ENCODE assay signal across 14 cellular contexts in the genomic region with DNA sequence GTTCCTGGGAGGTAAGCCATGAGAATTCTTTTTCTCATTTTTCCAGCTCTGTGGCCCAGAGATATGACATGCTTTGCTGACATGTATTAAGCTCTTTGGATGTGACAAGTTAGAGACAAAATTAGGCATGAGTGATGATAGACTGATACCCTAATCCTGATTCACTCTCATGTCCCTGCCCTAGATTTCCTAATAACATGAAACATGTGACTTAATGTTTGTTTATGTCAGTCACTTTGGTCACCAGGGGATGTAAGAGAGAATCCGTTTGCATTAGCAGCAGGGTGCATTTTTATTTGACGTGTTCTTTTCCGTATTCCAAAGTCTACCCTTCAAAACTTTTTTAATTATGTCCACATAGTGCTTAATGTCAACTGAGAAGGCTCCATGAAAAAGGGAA.
DNase-seq lines count a peak whose midpoint lies in the region; ATAC-seq and TF ChIP-seq lines count a peak whose summit lies in the region.
"Had no signal": no experiment of that assay in that cellular context is flagged by ENCODE, and none has a peak within 500 bp of the region (broad histone marks: within the 10 kb centered on the region; RNA-seq: fewer than 3 reads in every experiment).

No MANE protein-coding gene starts in this region.

- intact Hi-C loops in activated CD4-positive, alpha-beta T cell treated with anti-CD3 and anti-CD28 coated beads for 36 hours (cut with DNase I, micrococcal nuclease) = no loop called here

- ATAC-seq in T-cell (replicated peaks in 1 of 4) (no peak), HG02763 (IDR thresholded peaks at IDR 0.05; ENCODE audit: unreplicated experiment) (no peak)
- ATAC-seq in activated CD4-positive, alpha-beta T cell treated with anti-CD3 and anti-CD28 coated beads for 36 hours = no peak
- ATAC-seq: stimulated activated memory B cell treated with anti-CD40 and anti-IgM and Interleukin-4, amounts not matched to agents 10 μg/mL and 1 μg/mL and 100 μg/mL, for 72 hours had no signal

- no peaks in the 10 kb centered on the region for H3K27me3 Mint-ChIP-seq in mesothelial cell of epicardium (ENCODE audit: low read depth)
- H3K27me3 Mint-ChIP-seq in T-cell = peaks cover 0 to 3% of the 10 kb centered on the region in 2 donors
- H3K27me3 Mint-ChIP-seq in activated CD4-positive, alpha-beta T cell treated with anti-CD3 and anti-CD28 coated beads for 36 hours = peaks cover 4% of the 10 kb centered on the region
- H3K27me3 Mint-ChIP-seq: stimulated activated memory B cell treated with anti-CD40 and anti-IgM and Interleukin-4, amounts not matched to agents 10 μg/mL and 1 μg/mL and 100 μg/mL, for 72 hours had no signal

- DNase-seq in DMS153 (lab: John Stamatoyannopoulos, UW) = peak; percentile 77
- DNase-seq in LoVo (ENCODE audit: low spot score) = peak; percentile 47
- peak; percentile 35 to 41 for DNase-seq in cardiac fibroblast (ENCODE audit: low read depth in 2 of 2)
- no peak for DNase-seq in mesothelial cell of epicardium (ENCODE audit: low spot score in 2 of 2, unreplicated experiment in 2 of 2)
- no peak for DNase-seq in T-cell
- no peak for DNase-seq in activated CD4-positive, alpha-beta T cell treated with anti-CD3 and anti-CD28 coated beads for 36 hours
- DNase-seq: NCI-H1105, NCI-H226, WERI-Rb-1 had no signal

- POLR2A ChIA-PET in T-cell (lab: Charles Lee) = no interaction called here
- POLR2A ChIA-PET in activated CD4-positive, alpha-beta T cell treated with anti-CD3 and anti-CD28 coated beads for 36 hours (lab: Charles Lee) = no interaction called here

- no peak overlapping the region for H3K4me3 Mint-ChIP-seq in mesothelial cell of epicardium
- no peak overlapping the region for H3K4me3 Mint-ChIP-seq in T-cell
- no peak overlapping the region for H3K4me3 Mint-ChIP-seq in activated CD4-positive, alpha-beta T cell treated with anti-CD3 and anti-CD28 coated beads for 36 hours
- H3K4me3 Mint-ChIP-seq: GM23338; memory B cell; stimulated activated memory B cell treated with anti-CD40 and anti-IgM and Interleukin-4, amounts not matched to agents 10 μg/mL and 1 μg/mL and 100 μg/mL, for 72 hours had no signal

- TF ChIP-seq CTCF in cardiac fibroblast (IDR thresholded peaks at IDR 0.05; ENCODE audit: low read depth, low read length) = no peak
- TF ChIP-seq CTCF in mesothelial cell of epicardium (IDR thresholded peaks at IDR 0.05; ENCODE audit: unreplicated experiment) = no peak

- CTCF ChIA-PET in T-cell (lab: Charles Lee) = no interaction called here
- CTCF ChIA-PET in activated CD4-positive, alpha-beta T cell treated with anti-CD3 and anti-CD28 coated beads for 36 hours (lab: Charles Lee) = interaction anchor here (1.0 kb wide), 1 partner anchor 182 kb away, joined by 3 read pairs; no protein-coding TSS in a partner anchor

- H3K4me3 ChIP-seq in cardiac fibroblast (replicated peaks in 1 of 2; ENCODE audit: low read depth in 2 of 2, low read length in 2 of 2) = no peak overlapping the region
- H3K4me3 ChIP-seq: BLaER1, GM23338 had no signal

- H3K4me1 Mint-ChIP-seq in mesothelial cell of epicardium (peaks cover 35% of the 10 kb centered on the region), T-cell (no peaks in the 10 kb centered on the region)
- H3K4me1 Mint-ChIP-seq in activated CD4-positive, alpha-beta T cell treated with anti-CD3 and anti-CD28 coated beads for 36 hours = no peaks in the 10 kb centered on the region

- peaks cover 7% of the 10 kb centered on the region for H3K36me3 Mint-ChIP-seq in mesothelial cell of epicardium
- H3K36me3 Mint-ChIP-seq in T-cell = no peaks in the 10 kb centered on the region
- no peaks in the 10 kb centered on the region for H3K36me3 Mint-ChIP-seq in activated CD4-positive, alpha-beta T cell treated with anti-CD3 and anti-CD28 coated beads for 36 hours (ENCODE audit: low read depth)
- H3K36me3 Mint-ChIP-seq: memory B cell; stimulated activated memory B cell treated with anti-CD40 and anti-IgM and Interleukin-4, amounts not matched to agents 10 μg/mL and 1 μg/mL and 100 μg/mL, for 72 hours had no signal

- H3K9me3 Mint-ChIP-seq in mesothelial cell of epicardium (no peaks in the 10 kb centered on the region), T-cell (no peaks in the 10 kb centered on the region)
- no peaks in the 10 kb centered on the region for H3K9me3 Mint-ChIP-seq in activated CD4-positive, alpha-beta T cell treated with anti-CD3 and anti-CD28 coated beads for 36 hours (ENCODE audit: low read depth)
- H3K9me3 Mint-ChIP-seq: GM23338; memory B cell; stimulated activated memory B cell treated with anti-CD40 and anti-IgM and Interleukin-4, amounts not matched to agents 10 μg/mL and 1 μg/mL and 100 μg/mL, for 72 hours had no signal

- H3K27ac Mint-ChIP-seq in mesothelial cell of epicardium = peak overlapping the region; percentile 35
- no peak overlapping the region for H3K27ac Mint-ChIP-seq in T-cell
- no peak overlapping the region for H3K27ac Mint-ChIP-seq in activated CD4-positive, alpha-beta T cell treated with anti-CD3 and anti-CD28 coated beads for 36 hours
- H3K27ac Mint-ChIP-seq: GM23338; memory B cell; stimulated activated memory B cell treated with anti-CD40 and anti-IgM and Interleukin-4, amounts not matched to agents 10 μg/mL and 1 μg/mL and 100 μg/mL, for 72 hours had no signal

Comparison
In these comparisons a context has a peak if more than half of its experiments do, and no peak if none do; other contexts are left out.
1. DNase-seq: peak in DMS153 (single experiment), LoVo (single experiment) and cardiac fibroblast (2 of 2); none in mesothelial cell of epicardium (0 of 2), T-cell (0 of 34) and activated CD4-positive, alpha-beta T cell treated with anti-CD3 and anti-CD28 coated beads for 36 hours (single experiment).